In genomic region chr6:18055098-18055497, GRCh38 we compare ENCODE assay signal across 9 cellular contexts.
"Had no signal": no experiment of that assay in that cellular context is flagged by ENCODE, and none has a peak within 500 bp of the region (broad histone marks: within the 10 kb centered on the region; RNA-seq: fewer than 3 reads in every experiment).

No MANE protein-coding gene starts in this region.

- H3K4me3 ChIP-seq: GM23338 had no signal

- H3K9ac ChIP-seq: KMS-11 had no signal

- ATAC-seq: GM23338 had no signal

- DNase-seq: H9, HCEC 1CT, HFFc6, KBM-7 had no signal

- H3K27ac ChIP-seq: KMS-11 had no signal

- FAIRE-seq: H1, H54, HTR-8/SVneo had no signal

- H3K4me2 ChIP-seq: GM23338, KMS-11 had no signal
